ENCODE assay signal across 10 cellular contexts in genomic region chr7:71131753-71132520, GRCh38. TPM values are rescaled to one million over a fixed set of nuclear protein-coding genes. Genes with fewer than 3 reads are reported as not detected.
DNase-seq lines count a peak whose midpoint lies in the region; ATAC-seq and TF ChIP-seq lines count a peak whose summit lies in the region.
"Had no signal": no experiment of that assay in that cellular context is flagged by ENCODE, and none has a peak within 500 bp of the region (broad histone marks: within the 10 kb centered on the region; RNA-seq: fewer than 3 reads in every experiment).

Gene GALNT17 (plus strand): TSS chr7:71132144.

- H3K4me2 ChIP-seq in GM23248 (ENCODE audit: unreplicated experiment) (no peak within 1 kb of the TSS), skeletal muscle satellite cell (ENCODE audit: low read length) (peak within 1 kb of the TSS; percentile 63), OCI-LY7 (ENCODE audit: low read length) (no peak within 1 kb of the TSS)

- WGBS in GM23248 (ENCODE audit: low coverage in 1 of 2, low lambda C conversion rate in 2 of 2, missing lambda C conversion rate in 2 of 2), 2 experiments: 3% methylated on average over 70 to 78 of the region's 98 CpGs
- WGBS in body of pancreas, 2 donors: 1% methylated on average over 94 of the region's 98 CpGs; no CpG with 5 or more reads in 1 of the 2 donors

- H3K9me3 ChIP-seq in GM23248 (ENCODE audit: low read depth): no peaks in the 10 kb centered on the region
- H3K9me3 ChIP-seq in body of pancreas: no peaks in the 10 kb centered on the region
- no peaks in the 10 kb centered on the region for H3K9me3 ChIP-seq in skeletal muscle satellite cell (replicated peaks; ENCODE audit: low read length)
- H3K9me3 ChIP-seq in OCI-LY7 (ENCODE audit: low read length): no peaks in the 10 kb centered on the region

- H3K4me3 ChIP-seq in GM23248: peak within 1 kb of the TSS; percentile 48
- H3K4me3 ChIP-seq in body of pancreas: peak within 1 kb of the TSS; percentile 36 to 79
- H3K4me3 ChIP-seq in skeletal muscle satellite cell (ENCODE audit: low read length): peak within 1 kb of the TSS; percentile 47
- no peak within 1 kb of the TSS for H3K4me3 ChIP-seq in OCI-LY7 (ENCODE audit: low read depth, low read length, poor library complexity, severe bottlenecking)

- no peak within 1 kb of the TSS for H3K9ac ChIP-seq in GM23248
- H3K9ac ChIP-seq in skeletal muscle satellite cell (ENCODE audit: low read depth, low read length): no peak within 1 kb of the TSS

- peak in 2 of 3 donors; percentile 46 to 51 for TF ChIP-seq POLR2A in body of pancreas (IDR thresholded peaks at IDR 0.05)

- H4K20me1 ChIP-seq in GM23248 (ENCODE audit: insufficient read depth) (no peaks in the 10 kb centered on the region), OCI-LY7 (ENCODE audit: insufficient read depth, low read length) (no peaks in the 10 kb centered on the region)

- H3K9me2 ChIP-seq in GM23248 (ENCODE audit: insufficient read depth): no peaks in the 10 kb centered on the region
- H3K9me2 ChIP-seq in OCI-LY7 (ENCODE audit: insufficient read depth, low read length): no peaks in the 10 kb centered on the region

- no TSS peak for BruUV-seq in OCI-LY7 (replicated peaks; lab: Mats Ljungman, UMichigan)

- H3K27me3 ChIP-seq in GM23248 (replicated peaks; ENCODE audit: insufficient read depth) (peaks cover 24% of the 10 kb centered on the region), body of pancreas (no peaks in the 10 kb centered on the region), skeletal muscle satellite cell (ENCODE audit: control insufficient read depth, insufficient read depth, low read length) (peaks cover 8% of the 10 kb centered on the region)

- POLR2A ChIA-PET in OCI-LY7 (lab: Charles Lee): no interaction called here

- no peaks in the 10 kb centered on the region for H3F3A ChIP-seq in GM23248 (ENCODE audit: insufficient read depth)

- H3K36me3 ChIP-seq in GM23248 (ENCODE audit: low read depth): no peaks in the 10 kb centered on the region
- no peaks in the 10 kb centered on the region for H3K36me3 ChIP-seq in body of pancreas (replicated peaks in 1 of 2; ENCODE audit: insufficient read depth in 1 of 2, low read depth in 2 of 2)
- no peaks in the 10 kb centered on the region for H3K36me3 ChIP-seq in skeletal muscle satellite cell (ENCODE audit: insufficient read depth, low read length)
- H3K36me3 ChIP-seq in OCI-LY7 (ENCODE audit: insufficient read depth, low read length): no peaks in the 10 kb centered on the region

- H3K27ac ChIP-seq in GM23248 (no peak within 1 kb of the TSS), body of pancreas (peak within 1 kb of the TSS in 3 of 4 donors; percentile 65 to 75 (median 70)), OCI-LY7 (ENCODE audit: low read depth, low read length, poor library complexity, severe bottlenecking) (no peak within 1 kb of the TSS)

- H2AFZ ChIP-seq in GM23248 (no peak within 1 kb of the TSS), OCI-LY7 (ENCODE audit: low read length) (no peak within 1 kb of the TSS)

- CTCF ChIA-PET in OCI-LY7 (lab: Charles Lee; ENCODE audit: unreplicated experiment): no interaction called here

- intact Hi-C loops in body of pancreas (cut with DNase I): no loop called here
- intact Hi-C loops in OCI-LY7 (cut with micrococcal nuclease; ENCODE audit: unreplicated experiment): no loop called here

- no peaks in the 10 kb centered on the region for H3K79me2 ChIP-seq in GM23248 (ENCODE audit: insufficient read depth)
- H3K79me2 ChIP-seq in OCI-LY7 (ENCODE audit: insufficient read depth, low read depth, low read length): no peaks in the 10 kb centered on the region

- ATAC-seq in body of pancreas (peak; percentile 37), GM19324 (IDR thresholded peaks at IDR 0.05; ENCODE audit: low FRiP score, unreplicated experiment) (no peak)
- ATAC-seq: naive thymus-derived CD4-positive, alpha-beta T cell had no signal

- TF ChIP-seq CTCF in body of pancreas (IDR thresholded peaks at IDR 0.05): no peak
- TF ChIP-seq CTCF in OCI-LY7 (conservative IDR thresholded peaks at IDR 0.05; ENCODE audit: low read length): no peak

- in situ Hi-C loops in GM23248 (cut with MboI): no loop called here

- no peak for DNase-seq in GM23248
- DNase-seq in body of pancreas: peak; percentile 3 to 44 (median 22)
- DNase-seq in iris pigment epithelial cell (ENCODE audit: low read depth): peak; percentile 3
- DNase-seq in NCI-H526 (lab: John Stamatoyannopoulos, UW): no peak
- DNase-seq in OCI-LY7 (ENCODE audit: low spot score): no peak
- no peak for DNase-seq in RKO (ENCODE audit: low spot score)
- DNase-seq: naive thymus-derived CD4-positive, alpha-beta T cell; NCI-H774 had no signal

- no peaks in the 10 kb centered on the region for H3K4me1 ChIP-seq in GM23248 (ENCODE audit: insufficient read depth)
- H3K4me1 ChIP-seq in body of pancreas: peaks cover 27% of the 10 kb centered on the region
- H3K4me1 ChIP-seq in skeletal muscle satellite cell (ENCODE audit: control insufficient read depth, insufficient read depth, low read length): no peaks in the 10 kb centered on the region
- no peaks in the 10 kb centered on the region for H3K4me1 ChIP-seq in OCI-LY7 (ENCODE audit: insufficient read depth, low read length, poor library complexity, severe bottlenecking)

RNA-seq across cellular contexts. Expression of gene GALNT17, which starts in this region (rescaled TPM):
- not detected in 2 replicates for total RNA-seq in GM23248 (2014; rRNA removed; shearing (Covaris generic))
- not detected in 2 replicates for polyA plus RNA-seq in GM23248 (2016; fragmentation: Nextera tagmentation; extraction: Ambion mirVana)
- total RNA-seq in body of pancreas (10 to 100 TPM in 1 of 2 donors, 1 to 10 TPM in 1; 6.5 to 27.4 TPM), OCI-LY7 (2022) (not detected in 2 replicates)
- total RNA-seq in skeletal muscle satellite cell (2012; rRNA removed): 0.44 TPM in 1 of 2 replicates, not detected in the other
- total RNA-seq in OCI-LY7 (2014; rRNA removed; shearing (Covaris generic)): not detected in 2 replicates
- total RNA-seq: naive thymus-derived CD4-positive, alpha-beta T cell had no signal
- polyA plus RNA-seq: naive thymus-derived CD4-positive, alpha-beta T cell had no signal

Comparison
In these comparisons a context has a peak if more than half of its experiments do, and no peak if none do; other contexts are left out.
1. DNase-seq: peak in body of pancreas (4 of 4) and iris pigment epithelial cell (single experiment); none in GM23248 (single experiment), NCI-H526 (0 of 2), OCI-LY7 (single experiment) and RKO (single experiment).
2. H3K27ac ChIP-seq: peak in body of pancreas (3 of 4); none in GM23248 (single experiment) and OCI-LY7 (single experiment).